Comparison of ENCODE assay signal across 9 cellular contexts in the genomic region with DNA sequence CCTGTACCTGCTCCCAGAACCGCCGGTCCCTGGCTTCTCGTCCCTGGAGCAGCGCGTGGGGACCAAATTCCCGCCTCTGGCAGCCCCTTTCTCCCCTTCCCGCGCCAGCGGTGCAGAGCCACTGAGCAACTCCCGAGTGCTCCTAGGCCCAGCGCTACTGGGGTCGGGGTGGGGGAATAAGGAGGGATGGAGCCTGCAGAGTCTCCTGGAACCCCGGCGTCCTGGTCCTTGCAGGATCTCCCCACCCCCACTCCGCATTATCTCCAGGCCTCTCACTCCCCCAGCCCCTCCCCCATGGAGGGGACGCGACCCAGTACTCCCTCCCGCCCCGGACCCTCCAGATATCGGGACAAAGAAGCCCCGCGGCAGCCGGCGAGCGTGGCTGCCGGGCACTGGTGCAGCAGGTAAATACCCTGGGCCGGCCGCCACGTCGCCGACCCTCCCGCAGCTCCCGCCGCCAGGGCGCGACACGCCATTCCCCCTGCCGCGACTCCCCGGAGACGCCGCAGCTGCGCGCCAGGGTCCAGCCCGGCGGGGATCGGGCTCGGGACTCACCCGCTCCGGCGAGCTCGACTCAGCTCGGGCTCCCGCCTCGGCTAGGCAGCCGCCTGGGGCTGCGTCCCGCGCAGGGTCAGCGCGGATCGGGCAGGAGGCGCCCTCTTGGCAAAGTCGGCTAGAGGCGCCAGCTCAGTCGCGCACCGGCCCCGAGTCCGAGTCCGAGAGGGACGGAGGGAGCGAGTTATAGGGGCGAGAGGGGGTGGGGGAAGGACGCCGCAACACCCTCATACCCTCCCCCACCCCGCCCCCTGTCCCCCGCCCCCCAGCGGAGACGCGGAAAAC. TPM values are rescaled to one million over a fixed set of nuclear protein-coding genes. Genes with fewer than 3 reads are reported as not detected.
A peak's percentile ranks its signal among the peaks of the same experiment; 100 is the strongest.
DNase-seq lines count a peak whose midpoint lies in the region; ATAC-seq and TF ChIP-seq lines count a peak whose summit lies in the region.
"Had no signal": no experiment of that assay in that cellular context is flagged by ENCODE, and none has a peak within 500 bp of the region (broad histone marks: within the 10 kb centered on the region; RNA-seq: fewer than 3 reads in every experiment).

No MANE protein-coding gene starts in this region.

- H3K4me1 Mint-ChIP-seq in endodermal cell = peaks cover 22% of the 10 kb centered on the region

- no peaks in the 10 kb centered on the region for H3K36me3 Mint-ChIP-seq in endodermal cell (ENCODE audit: low read depth)

- H3K27me3 ChIP-seq in endodermal cell (ENCODE audit: control insufficient read depth, insufficient read depth, low read length, poor library complexity, severe bottlenecking) = peaks cover 99% of the 10 kb centered on the region

- no peaks in the 10 kb centered on the region for H3K36me3 ChIP-seq in endodermal cell (ENCODE audit: control insufficient read depth, insufficient read depth, low read length)

- DNase-seq in GM03348 (ENCODE audit: low spot score) (peak; percentile 85), NCI-H774 (lab: John Stamatoyannopoulos, UW) (peak; percentile 4), endodermal cell (peak; percentile 82), midbrain (lab: John Stamatoyannopoulos, UW) (peak; percentile 9), globus pallidus (ENCODE audit: low spot score) (no peak)
- DNase-seq in effector CD4-positive, alpha-beta T cell = no peak

- TF ChIP-seq CTCF in endodermal cell (conservative IDR thresholded peaks at IDR 0.05) = peak; percentile 45

- peak overlapping the region; percentile 65 for H3K4me3 Mint-ChIP-seq in endodermal cell

- H3K27ac Mint-ChIP-seq in endodermal cell = no peak overlapping the region

- no peak for ATAC-seq in HG03159 (IDR thresholded peaks at IDR 0.05; ENCODE audit: unreplicated experiment)
- ATAC-seq in activated CD4-positive, CD25-positive, alpha-beta regulatory T cell treated with anti-CD3 and anti-CD28 coated beads, Interleukin-2, amount 50 U/mL, for 24 hours = no peak

- H3K4me3 ChIP-seq in endodermal cell (ENCODE audit: low read length) = peak overlapping the region; percentile 65

- H3K4me1 ChIP-seq in endodermal cell (ENCODE audit: control insufficient read depth, insufficient read depth, low read length) = peaks cover 4% of the 10 kb centered on the region

- no peaks in the 10 kb centered on the region for H3K9me3 ChIP-seq in endodermal cell (ENCODE audit: control insufficient read depth, low read length)

- H3K27me3 Mint-ChIP-seq in endodermal cell (ENCODE audit: insufficient read depth) = peaks cover 95% of the 10 kb centered on the region

- H3K9me3 Mint-ChIP-seq in endodermal cell = no peaks in the 10 kb centered on the region

- 0% methylated on average over 14 to 72 of the region's 81 CpGs for WGBS in endodermal cell (ENCODE audit: insufficient coverage in 1 of 2, insufficient read length in 1 of 2), 2 experiments

- H3K9ac ChIP-seq in endodermal cell (ENCODE audit: extremely low read depth, low read length, poor library complexity, severe bottlenecking) = no peak overlapping the region
- H3K9ac ChIP-seq: KMS-11 had no signal

- no peak overlapping the region for H3K27ac ChIP-seq in endodermal cell (ENCODE audit: low read depth, low read length)
- H3K27ac ChIP-seq: KMS-11 had no signal

RNA-seq across cellular contexts. Expression of a gene that starts 1.2 kb away (rescaled TPM):
- 1 to 10 TPM; 1.3 to 4.4 TPM for total RNA-seq in endodermal cell
- 6.0 TPM for polyA plus RNA-seq in endodermal cell (2013, experiment 1 of 2)
- 2.4 TPM for polyA plus RNA-seq in endodermal cell (2013, experiment 2 of 2)

Comparison
In these comparisons a context has a peak if more than half of its experiments do, and no peak if none do; other contexts are left out.
1. DNase-seq: peak in GM03348 (single experiment), NCI-H774 (single experiment), endodermal cell (single experiment) and midbrain (single experiment); none in globus pallidus (single experiment) and effector CD4-positive, alpha-beta T cell (single experiment).